8 cellular contexts compared by ENCODE assay signal in genomic region chr4:77074961-77075855, GRCh38. TPM values are rescaled to one million over a fixed set of nuclear protein-coding genes. Genes with fewer than 3 reads are reported as not detected.
DNase-seq lines count a peak whose midpoint lies in the region; ATAC-seq and TF ChIP-seq lines count a peak whose summit lies in the region.

No MANE protein-coding gene starts in this region.

- WGBS in thyroid gland, 2 donors = 1% methylated on average over 26 to 39 of the region's 90 CpGs

- intact Hi-C loops in head of caudate nucleus (cut with DNase I) = loop anchor here (5.0 kb wide), 2 partner anchors 82 to 863 kb away; partner anchors contain the start of genes CCNG2 and SCARB2
- intact Hi-C loops in thyroid gland (cut with DNase I) = loop anchor here (5.0 kb wide), 1 partner anchor 82 kb away; the partner anchor contains the start of gene CCNG2

- TF ChIP-seq POLR2A in thyroid gland (IDR thresholded peaks at IDR 0.05) = peak; percentile 24 to 67

- H3K4me1 ChIP-seq in SJSA1 (replicated peaks) (peaks cover 25% of the 10 kb centered on the region), parathyroid adenoma (no peaks in the 10 kb centered on the region), thyroid gland (peaks cover 18 to 24% of the 10 kb centered on the region in 2 donors)

- H3K27ac ChIP-seq in SJSA1 (peak overlapping the region; percentile 100), parathyroid adenoma (peak overlapping the region; percentile 99), thyroid gland (peak overlapping the region; percentile 98 to 100 (median 100))

- peak overlapping the region; percentile 78 for H3K4me2 ChIP-seq in parathyroid adenoma (ENCODE audit: low read length)

- H3K9ac ChIP-seq in parathyroid adenoma = peak overlapping the region; percentile 80

- H3K27me3 ChIP-seq in SJSA1 (replicated peaks) (no peaks in the 10 kb centered on the region), parathyroid adenoma (ENCODE audit: control insufficient read depth, insufficient read depth, low read length) (no peaks in the 10 kb centered on the region), thyroid gland (no peaks in the 10 kb centered on the region)

- peak overlapping the region; percentile 85 for H3K4me3 ChIP-seq in AG09309 (ENCODE audit: control insufficient read depth, low read depth, low read length)
- H3K4me3 ChIP-seq in SJSA1 = peak overlapping the region; percentile 70
- peak overlapping the region; percentile 78 for H3K4me3 ChIP-seq in parathyroid adenoma (ENCODE audit: low read depth, low read length)
- H3K4me3 ChIP-seq in thyroid gland (replicated peaks in 1 of 3) = peak overlapping the region; percentile 37 to 87 (median 81)

- H3K36me3 ChIP-seq in SJSA1 (peaks cover 13% of the 10 kb centered on the region), parathyroid adenoma (ENCODE audit: control insufficient read depth, insufficient read depth, low read length) (no peaks in the 10 kb centered on the region), thyroid gland (no peaks in the 10 kb centered on the region)

- peaks cover under 1% of the 10 kb centered on the region for H3K79me2 ChIP-seq in parathyroid adenoma

- no peak for DNase-seq in AG09309 (ENCODE audit: low read depth)
- DNase-seq in SJSA1 (ENCODE audit: low read depth in 1 of 2, low spot score in 2 of 2) = peak; percentile 44 to 71
- peak; percentile 41 to 74 (median 50) for DNase-seq in activated naive CD4-positive, alpha-beta T cell (lab: John Stamatoyannopoulos, UW)
- peak in 41 of 42 donors; percentile 18 to 80 (median 60) for DNase-seq in head of caudate nucleus
- peak; percentile 71 to 73 for DNase-seq in thyroid gland

- ATAC-seq in GM19043 (IDR thresholded peaks at IDR 0.05; ENCODE audit: low read depth, unreplicated experiment) (peak; percentile 49), HG03378 (IDR thresholded peaks at IDR 0.05; ENCODE audit: unreplicated experiment) (peak; percentile 23)

- TF ChIP-seq CTCF in AG09309 (IDR thresholded peaks at IDR 0.05; ENCODE audit: control insufficient read depth, insufficient read depth, low read depth, low read length, missing control alignments) (no peak), parathyroid adenoma (IDR thresholded peaks at IDR 0.05) (no peak), thyroid gland (IDR thresholded peaks at IDR 0.05) (no peak)

- H2AFZ ChIP-seq in parathyroid adenoma = peak overlapping the region; percentile 92

- H3K9me3 ChIP-seq in SJSA1 (replicated peaks) (no peaks in the 10 kb centered on the region), parathyroid adenoma (ENCODE audit: control insufficient read depth, low read length) (no peaks in the 10 kb centered on the region), thyroid gland (no peaks in the 10 kb centered on the region)

RNA-seq across cellular contexts. Expression of gene CCNI, which starts 0.6 kb away (rescaled TPM):
- total RNA-seq in SJSA1 (2014; rRNA removed; shearing (Covaris generic)) = 94.5 and 181 TPM in 2 replicates
- total RNA-seq in thyroid gland = 100 to 1,000 TPM; 302 to 449 (median 371) TPM
